15 cellular contexts compared by ENCODE assay signal in the genomic region with DNA sequence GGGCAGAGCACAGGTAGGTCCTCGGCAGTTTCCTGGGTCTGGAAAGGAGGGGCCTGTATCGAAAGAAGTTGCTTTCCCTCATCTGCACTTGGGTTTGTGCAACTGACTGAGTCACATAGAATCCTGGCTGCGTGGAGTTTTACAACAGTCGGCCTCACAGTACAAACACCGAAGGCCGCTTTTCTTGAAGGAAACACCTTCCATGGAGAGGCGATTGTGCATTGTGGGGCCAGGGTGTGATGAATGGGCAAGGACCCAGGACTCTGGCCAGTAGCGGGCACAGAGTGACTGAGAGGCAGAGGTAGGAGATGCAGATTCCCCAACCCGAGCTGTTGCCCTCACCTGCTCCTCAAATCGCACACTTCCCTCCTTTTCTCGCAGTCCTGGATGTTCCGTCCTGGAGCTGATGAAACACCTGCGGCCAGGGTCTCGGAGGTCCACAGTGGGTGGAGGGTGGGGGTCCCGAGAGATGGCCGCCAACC. TPM values are rescaled to one million over a fixed set of nuclear protein-coding genes. Genes with fewer than 3 reads are reported as not detected.
DNase-seq lines count a peak whose midpoint lies in the region; ATAC-seq and TF ChIP-seq lines count a peak whose summit lies in the region.
"Had no signal": no experiment of that assay in that cellular context is flagged by ENCODE, and none has a peak within 500 bp of the region (broad histone marks: within the 10 kb centered on the region; RNA-seq: fewer than 3 reads in every experiment).

No MANE protein-coding gene starts in this region.

- ATAC-seq in activated T-cell treated with anti-CD3 and anti-CD28 coated beads, Interleukin-2, amount 50 U/mL, for 4 hours = no peak
- ATAC-seq in activated T-helper 17 cell treated with anti-CD3 and anti-CD28 coated beads, Interleukin-2, amount 50 U/mL, for 72 hours (replicated peaks) = no peak
- ATAC-seq in GM18870 (IDR thresholded peaks at IDR 0.05; ENCODE audit: unreplicated experiment) = no peak

- H3K36me3 ChIP-seq in right atrium auricular region (peaks cover 76% of the 10 kb centered on the region), stomach smooth muscle (ENCODE audit: control insufficient read depth in 2 of 2, insufficient read depth in 2 of 2, low read length in 2 of 2) (peaks cover 63 to 70% of the 10 kb centered on the region in 2 donors)

- H3K9me3 ChIP-seq in right atrium auricular region = no peaks in the 10 kb centered on the region
- H3K9me3 ChIP-seq in stomach smooth muscle (ENCODE audit: control insufficient read depth in 2 of 2, low read length in 2 of 2) = no peaks in the 10 kb centered on the region

- H3K27me3 Mint-ChIP-seq in activated T-cell treated with anti-CD3 and anti-CD28 coated beads, Interleukin-2, amount 50 U/mL, for 24 hours = no peaks in the 10 kb centered on the region
- H3K27me3 Mint-ChIP-seq in activated T-cell treated with anti-CD3 and anti-CD28 coated beads, Interleukin-2, amount 50 U/mL, for 4 hours (ENCODE audit: low read depth) = no peaks in the 10 kb centered on the region
- H3K27me3 Mint-ChIP-seq in activated T-helper 17 cell treated with anti-CD3 and anti-CD28 coated beads, Interleukin-2, amount 50 U/mL, for 72 hours = no peaks in the 10 kb centered on the region

- no peak for DNase-seq in activated T-cell treated with anti-CD3 and anti-CD28 coated beads, Interleukin-2, amount 50 U/mL, for 24 hours
- no peak for DNase-seq in activated T-cell treated with anti-CD3 and anti-CD28 coated beads, Interleukin-2, amount 50 U/mL, for 4 hours
- no peak for DNase-seq in right atrium auricular region (ENCODE audit: low spot score)
- no peak for DNase-seq in DMS53 treated with DMSO at 0.1 percent for 48 hours (lab: John Stamatoyannopoulos, UW; ENCODE audit: unreplicated experiment)
- DNase-seq in stimulated activated naive CD4-positive, alpha-beta T cell treated with Interleukin-2 at 50 U/mL for 16 hours (lab: John Stamatoyannopoulos, UW) = no peak
- DNase-seq: ACHN, DMS 273 treated with DMSO at 0.1 percent for 48 hours, erythroblast, midbrain, NCI-H510A treated with DMSO at 0.1 percent for 48 hours, trophoblast cell had no signal

- H3K4me1 ChIP-seq in right atrium auricular region (peaks cover 0 to 76% of the 10 kb centered on the region in 2 donors), stomach smooth muscle (ENCODE audit: control insufficient read depth, insufficient read depth, low read length) (peaks cover 63% of the 10 kb centered on the region)

- no peaks in the 10 kb centered on the region for H3K27me3 ChIP-seq in right atrium auricular region
- H3K27me3 ChIP-seq in stomach smooth muscle (ENCODE audit: control insufficient read depth in 1 of 2, insufficient read depth in 2 of 2, low read length in 2 of 2) = no peaks in the 10 kb centered on the region

- no peak for TF ChIP-seq CTCF in right atrium auricular region (IDR thresholded peaks at IDR 0.05)

- H3K27ac ChIP-seq in right atrium auricular region (peak overlapping the region; percentile 78 to 97), stomach smooth muscle (ENCODE audit: low read length) (peak overlapping the region; percentile 71)
- H3K27ac ChIP-seq: RWPE1 had no signal

- peak overlapping the region; percentile 100 for H3K27ac Mint-ChIP-seq in activated T-cell treated with anti-CD3 and anti-CD28 coated beads, Interleukin-2, amount 50 U/mL, for 24 hours
- peak overlapping the region; percentile 81 for H3K27ac Mint-ChIP-seq in activated T-helper 17 cell treated with anti-CD3 and anti-CD28 coated beads, Interleukin-2, amount 50 U/mL, for 72 hours

- H3K36me3 Mint-ChIP-seq in activated T-cell treated with anti-CD3 and anti-CD28 coated beads, Interleukin-2, amount 50 U/mL, for 24 hours (ENCODE audit: low read depth) = peaks cover 100% of the 10 kb centered on the region
- peaks cover 74% of the 10 kb centered on the region for H3K36me3 Mint-ChIP-seq in activated T-cell treated with anti-CD3 and anti-CD28 coated beads, Interleukin-2, amount 50 U/mL, for 4 hours (ENCODE audit: insufficient read depth)
- peaks cover 100% of the 10 kb centered on the region for H3K36me3 Mint-ChIP-seq in activated T-helper 17 cell treated with anti-CD3 and anti-CD28 coated beads, Interleukin-2, amount 50 U/mL, for 72 hours (ENCODE audit: low read depth)

- H3K4me3 ChIP-seq in right atrium auricular region (no peak overlapping the region), stomach smooth muscle (ENCODE audit: low read length in 2 of 2) (peak overlapping the region in 1 of 2 donors; percentile 57)

- peak overlapping the region; percentile 7 for H3K4me3 Mint-ChIP-seq in activated T-cell treated with anti-CD3 and anti-CD28 coated beads, Interleukin-2, amount 50 U/mL, for 24 hours
- no peak overlapping the region for H3K4me3 Mint-ChIP-seq in activated T-cell treated with anti-CD3 and anti-CD28 coated beads, Interleukin-2, amount 50 U/mL, for 4 hours
- peak overlapping the region; percentile 95 for H3K4me3 Mint-ChIP-seq in activated T-helper 17 cell treated with anti-CD3 and anti-CD28 coated beads, Interleukin-2, amount 50 U/mL, for 72 hours

- peak overlapping the region; percentile 5 to 51 for H3K9ac ChIP-seq in stomach smooth muscle (ENCODE audit: low read length in 2 of 2)

- no peaks in the 10 kb centered on the region for H3K9me3 Mint-ChIP-seq in activated T-cell treated with anti-CD3 and anti-CD28 coated beads, Interleukin-2, amount 50 U/mL, for 24 hours
- no peaks in the 10 kb centered on the region for H3K9me3 Mint-ChIP-seq in activated T-cell treated with anti-CD3 and anti-CD28 coated beads, Interleukin-2, amount 50 U/mL, for 4 hours
- no peaks in the 10 kb centered on the region for H3K9me3 Mint-ChIP-seq in activated T-helper 17 cell treated with anti-CD3 and anti-CD28 coated beads, Interleukin-2, amount 50 U/mL, for 72 hours

- H3K4me1 Mint-ChIP-seq in activated T-cell treated with anti-CD3 and anti-CD28 coated beads, Interleukin-2, amount 50 U/mL, for 24 hours (ENCODE audit: low read depth) = peaks cover 96% of the 10 kb centered on the region
- peaks cover 87% of the 10 kb centered on the region for H3K4me1 Mint-ChIP-seq in activated T-cell treated with anti-CD3 and anti-CD28 coated beads, Interleukin-2, amount 50 U/mL, for 4 hours (ENCODE audit: low read depth)
- peaks cover 65% of the 10 kb centered on the region for H3K4me1 Mint-ChIP-seq in activated T-helper 17 cell treated with anti-CD3 and anti-CD28 coated beads, Interleukin-2, amount 50 U/mL, for 72 hours

RNA-seq across cellular contexts. Expression of a gene that starts 7.7 kb away (rescaled TPM):
- total RNA-seq in activated T-cell treated with anti-CD3 and anti-CD28 coated beads, Interleukin-2, amount 50 U/mL, for 4 hours = 1,000 to 10,000 TPM in 1 of 3 donors, 100 to 1,000 TPM in 2; 867 to 1,094 (median 990) TPM
- 100 to 1,000 TPM; 378 to 404 TPM for total RNA-seq in activated T-helper 17 cell treated with anti-CD3 and anti-CD28 coated beads, Interleukin-2, amount 50 U/mL, for 72 hours
- 100 to 1,000 TPM; 151 to 165 TPM for total RNA-seq in right atrium auricular region

RNA-seq across cellular contexts. Expression of a gene that starts 39.8 kb away (rescaled TPM):
- 10 to 100 TPM; 12.3 to 21.3 (median 17.8) TPM for total RNA-seq in activated T-cell treated with anti-CD3 and anti-CD28 coated beads, Interleukin-2, amount 50 U/mL, for 4 hours
- total RNA-seq in activated T-helper 17 cell treated with anti-CD3 and anti-CD28 coated beads, Interleukin-2, amount 50 U/mL, for 72 hours = 10 to 100 TPM in 1 of 2 donors, 1 to 10 TPM in 1; 6.8 to 12.7 TPM
- 1 to 10 TPM; 3.7 to 4.2 TPM for total RNA-seq in right atrium auricular region
